29 cellular contexts compared by ENCODE assay signal in genomic region chr19:10135551-10136334, GRCh38. TPM values are rescaled to one million over a fixed set of nuclear protein-coding genes. Genes with fewer than 3 reads are reported as not detected.
DNase-seq lines count a peak whose midpoint lies in the region; ATAC-seq and TF ChIP-seq lines count a peak whose summit lies in the region.
"Had no signal": no experiment of that assay in that cellular context is flagged by ENCODE, and none has a peak within 500 bp of the region (broad histone marks: within the 10 kb centered on the region; RNA-seq: fewer than 3 reads in every experiment).

No MANE protein-coding gene starts in this region.

- H3K4me2 ChIP-seq in HCT116 (ENCODE audit: low read length) = no peak overlapping the region
- H3K4me2 ChIP-seq: SK-N-SH had no signal

- no peak for TF ChIP-seq POLR2A in HCT116 (IDR thresholded peaks at IDR 0.05; ENCODE audit: borderline replicate concordance, extremely low read depth, insufficient read depth, insufficient read length)

- H3K4me3 ChIP-seq in HCT116 (replicated peaks in 1 of 2; ENCODE audit: low read depth in 1 of 2, low read length in 2 of 2) = no peak overlapping the region
- H3K4me3 ChIP-seq in epithelial cell of esophagus (ENCODE audit: low read length) = no peak overlapping the region
- no peak overlapping the region for H3K4me3 ChIP-seq in naive thymus-derived CD4-positive, alpha-beta T cell (ENCODE audit: low read length)
- H3K4me3 ChIP-seq: dorsolateral prefrontal cortex, mucosa of descending colon, sigmoid colon had no signal

- RAD21 ChIA-PET in HCT116 (lab: Charles Lee; ENCODE audit: low non-redundant PET in 1 of 2, low total read pairs in 2 of 2, uncharacterized antibody in 2 of 2, unreplicated experiment in 2 of 2) = interaction anchor here in 1 of 2 experiments (0.6 kb wide), 1 partner anchor 114 kb away, joined by 5 read pairs; no protein-coding TSS in a partner anchor

- no peak overlapping the region for H2AFZ ChIP-seq in HCT116 (ENCODE audit: low read depth, low read length, poor library complexity, severe bottlenecking)

- TF ChIP-seq CTCF in activated CD8-positive, alpha-beta T cell treated with anti-CD3 and anti-CD28 coated beads for 36 hours (IDR thresholded peaks at IDR 0.05) = no peak
- no peak for TF ChIP-seq CTCF in HCT116 (IDR thresholded peaks at IDR 0.05 in 2 of 3, conservative IDR thresholded peaks at IDR 0.05 in 1 of 3; ENCODE audit: borderline replicate concordance in 1 of 3, insufficient read depth in 1 of 3, low read depth in 2 of 3, low read length in 2 of 3)
- TF ChIP-seq CTCF in epithelial cell of esophagus (IDR thresholded peaks at IDR 0.05; ENCODE audit: insufficient read depth, low read depth, low read length, missing control alignments) = no peak

- no peak overlapping the region for H3K9ac ChIP-seq in HCT116 (ENCODE audit: low read length)
- H3K9ac ChIP-seq: SK-N-SH had no signal

- no peaks in the 10 kb centered on the region for H4K20me1 ChIP-seq in HCT116 (ENCODE audit: insufficient read depth)

- H3K79me2 ChIP-seq in HCT116 (ENCODE audit: insufficient read depth, low read length) = no peaks in the 10 kb centered on the region

- peaks cover 33 to 69% of the 10 kb centered on the region in 2 experiments; a peak in 3 of 4 replicates for H3K36me3 ChIP-seq in HCT116 (ENCODE audit: control insufficient read depth in 1 of 2, insufficient read depth in 2 of 2, low read length in 2 of 2)
- H3K36me3 ChIP-seq in naive thymus-derived CD4-positive, alpha-beta T cell (ENCODE audit: control insufficient read depth in 2 of 3, insufficient read depth in 3 of 3, low read length in 3 of 3) = peaks cover 9 to 100% (median 49%) of the 10 kb centered on the region in 3 experiments

- no TSS peak for BruUV-seq in HCT116 (replicated peaks; lab: Mats Ljungman, UMichigan)

- no peaks in the 10 kb centered on the region for H3K4me1 Mint-ChIP-seq in activated CD8-positive, alpha-beta T cell treated with anti-CD3 and anti-CD28 coated beads, Interleukin-2, amount 10 ng/mL, durations not matched to agents 7 days and 5 days (ENCODE audit: low read depth)
- H3K4me1 Mint-ChIP-seq in activated CD8-positive, alpha-beta T cell treated with anti-CD3 and anti-CD28 coated beads for 36 hours (ENCODE audit: low read depth) = no peaks in the 10 kb centered on the region
- H3K4me1 Mint-ChIP-seq in naive thymus-derived CD4-positive, alpha-beta T cell = peaks cover 0 to 16% (median 5%) of the 10 kb centered on the region in 7 donors
- H3K4me1 Mint-ChIP-seq: neural crest cell had no signal

- H3K9me3 Mint-ChIP-seq in activated CD8-positive, alpha-beta T cell treated with anti-CD3 and anti-CD28 coated beads, Interleukin-2, amount 10 ng/mL, durations not matched to agents 7 days and 5 days (ENCODE audit: insufficient read depth) = no peaks in the 10 kb centered on the region
- no peaks in the 10 kb centered on the region for H3K9me3 Mint-ChIP-seq in activated CD8-positive, alpha-beta T cell treated with anti-CD3 and anti-CD28 coated beads for 36 hours
- no peaks in the 10 kb centered on the region for H3K9me3 Mint-ChIP-seq in naive thymus-derived CD4-positive, alpha-beta T cell
- H3K9me3 Mint-ChIP-seq: activated naive CD4-positive, alpha-beta T cell treated with anti-CD3 and anti-CD28 coated beads, Interleukin-2, amount 50 U/mL, for 24 hours; activated T-helper 1 cell treated with anti-CD3 and anti-CD28 coated beads, Interleukin-12 subunit alpha, Interleukin-12 subunit beta, Interleukin-2, Interleukin-4 antibody, amounts not matched to agents 30 ng/mL and 10 ng/mL and 1 ng/mL, durations not matched to agents 14 hours and 24 hours and 36 hours; central memory CD8-positive, alpha-beta T cell; neural crest cell had no signal

- H3K36me3 Mint-ChIP-seq in activated CD8-positive, alpha-beta T cell treated with anti-CD3 and anti-CD28 coated beads, Interleukin-2, amount 10 ng/mL, durations not matched to agents 7 days and 5 days (ENCODE audit: low read depth) = peaks cover 66% of the 10 kb centered on the region
- H3K36me3 Mint-ChIP-seq in activated CD8-positive, alpha-beta T cell treated with anti-CD3 and anti-CD28 coated beads for 36 hours (ENCODE audit: low read depth) = peaks cover 42% of the 10 kb centered on the region
- H3K36me3 Mint-ChIP-seq in naive thymus-derived CD4-positive, alpha-beta T cell = peaks cover 8 to 41% (median 9%) of the 10 kb centered on the region in 5 donors

- H3K4me3 Mint-ChIP-seq in activated CD8-positive, alpha-beta T cell treated with anti-CD3 and anti-CD28 coated beads, Interleukin-2, amount 10 ng/mL, durations not matched to agents 7 days and 5 days = no peak overlapping the region
- H3K4me3 Mint-ChIP-seq in activated CD8-positive, alpha-beta T cell treated with anti-CD3 and anti-CD28 coated beads for 36 hours = no peak overlapping the region
- H3K4me3 Mint-ChIP-seq in naive thymus-derived CD4-positive, alpha-beta T cell = no peak overlapping the region
- H3K4me3 Mint-ChIP-seq: activated naive CD4-positive, alpha-beta T cell treated with anti-CD3 and anti-CD28 coated beads, Interleukin-2, amount 50 U/mL, for 24 hours; activated T-helper 1 cell treated with anti-CD3 and anti-CD28 coated beads, Interleukin-12 subunit alpha, Interleukin-12 subunit beta, Interleukin-2, Interleukin-4 antibody, amounts not matched to agents 30 ng/mL and 10 ng/mL and 1 ng/mL, durations not matched to agents 14 hours and 24 hours and 36 hours; central memory CD8-positive, alpha-beta T cell; neural crest cell had no signal

- peaks cover 0 to 6% of the 10 kb centered on the region in 2 experiments; a peak in 2 of 4 replicates for H3K4me1 ChIP-seq in HCT116 (ENCODE audit: control insufficient read depth in 1 of 2, insufficient read depth in 2 of 2, low read length in 2 of 2)
- H3K4me1 ChIP-seq in naive thymus-derived CD4-positive, alpha-beta T cell (ENCODE audit: control insufficient read depth in 2 of 2, insufficient read depth in 2 of 2, low read length in 2 of 2) = peaks cover 0 to 1% of the 10 kb centered on the region in 2 donors
- H3K4me1 ChIP-seq: sigmoid colon had no signal

- intact Hi-C loops in activated CD8-positive, alpha-beta T cell treated with anti-CD3 and anti-CD28 coated beads for 36 hours (cut with micrococcal nuclease) = no loop called here
- intact Hi-C loops in HCT116 (cut with micrococcal nuclease) = no loop called here
- intact Hi-C loops in naive thymus-derived CD4-positive, alpha-beta T cell (cut with micrococcal nuclease) = no loop called here

- no peaks in the 10 kb centered on the region for H3K27me3 ChIP-seq in HCT116 (ENCODE audit: insufficient read depth, low read length)
- H3K27me3 ChIP-seq in naive thymus-derived CD4-positive, alpha-beta T cell (ENCODE audit: control insufficient read depth in 2 of 2, insufficient read depth in 2 of 2, low read length in 2 of 2) = no peaks in the 10 kb centered on the region
- H3K27me3 ChIP-seq: dorsolateral prefrontal cortex, sigmoid colon had no signal

- no peaks in the 10 kb centered on the region for H3K9me2 ChIP-seq in HCT116 (ENCODE audit: insufficient read depth)
- H3K9me2 ChIP-seq: SK-N-SH had no signal

- peak overlapping the region; percentile 34 for H3K27ac Mint-ChIP-seq in activated CD8-positive, alpha-beta T cell treated with anti-CD3 and anti-CD28 coated beads, Interleukin-2, amount 10 ng/mL, durations not matched to agents 7 days and 5 days
- no peak overlapping the region for H3K27ac Mint-ChIP-seq in activated CD8-positive, alpha-beta T cell treated with anti-CD3 and anti-CD28 coated beads for 36 hours
- H3K27ac Mint-ChIP-seq in naive thymus-derived CD4-positive, alpha-beta T cell = peak overlapping the region in 5 of 9 donors; percentile 21 to 86 (median 48)
- H3K27ac Mint-ChIP-seq: activated naive CD4-positive, alpha-beta T cell treated with anti-CD3 and anti-CD28 coated beads, Interleukin-2, amount 50 U/mL, for 24 hours; activated T-helper 1 cell treated with anti-CD3 and anti-CD28 coated beads, Interleukin-12 subunit alpha, Interleukin-12 subunit beta, Interleukin-2, Interleukin-4 antibody, amounts not matched to agents 30 ng/mL and 10 ng/mL and 1 ng/mL, durations not matched to agents 14 hours and 24 hours and 36 hours had no signal

- H3K27ac ChIP-seq in HCT116 (ENCODE audit: low read depth, low read length) = no peak overlapping the region
- H3K27ac ChIP-seq in naive thymus-derived CD4-positive, alpha-beta T cell (ENCODE audit: low read depth, low read length) = no peak overlapping the region
- H3K27ac ChIP-seq: 22Rv1, sigmoid colon had no signal

- no peak for DNase-seq in activated CD8-positive, alpha-beta T cell treated with anti-CD3 and anti-CD28 coated beads, Interleukin-2, amount 10 ng/mL, durations not matched to agents 7 days and 5 days
- no peak for DNase-seq in activated CD8-positive, alpha-beta T cell treated with anti-CD3 and anti-CD28 coated beads for 36 hours
- DNase-seq in HCT116 (ENCODE audit: low read depth, low spot score) (no peak), epithelial cell of esophagus (ENCODE audit: low read depth) (peak; percentile 58), DMS53 treated with DMSO at 0.1 percent for 48 hours (lab: John Stamatoyannopoulos, UW; ENCODE audit: unreplicated experiment) (no peak), NCI-H1694 treated with DMSO at 0.1 percent for 48 hours (lab: John Stamatoyannopoulos, UW) (no peak)
- no peak for DNase-seq in naive thymus-derived CD4-positive, alpha-beta T cell
- DNase-seq: activated CD4-positive, alpha-beta T cell treated with anti-CD3 and anti-CD28 coated beads for 48 hours; DMS53; GOT3; mucosa of descending colon; NCI-H1092; NCI-H1930; NCI-H226; NCI-H748 treated with DMSO at 0.1 percent for 48 hours; sigmoid colon; SK-N-SH; trophoblast cell had no signal

- CTCF ChIA-PET in activated CD8-positive, alpha-beta T cell treated with anti-CD3 and anti-CD28 coated beads, Interleukin-2, amount 10 ng/mL, durations not matched to agents 7 days and 5 days (lab: Charles Lee) = no interaction called here
- CTCF ChIA-PET in activated CD8-positive, alpha-beta T cell treated with anti-CD3 and anti-CD28 coated beads for 36 hours (lab: Charles Lee) = no interaction called here
- CTCF ChIA-PET in HCT116 (lab: Charles Lee) = no interaction called here
- CTCF ChIA-PET in naive thymus-derived CD4-positive, alpha-beta T cell (lab: Charles Lee) = no interaction called here

- no peak for TF ChIP-seq RAD21 in HCT116 (IDR thresholded peaks at IDR 0.05; ENCODE audit: low read depth)

- POLR2A ChIA-PET in activated CD8-positive, alpha-beta T cell treated with anti-CD3 and anti-CD28 coated beads, Interleukin-2, amount 10 ng/mL, durations not matched to agents 7 days and 5 days (lab: Charles Lee) = no interaction called here
- POLR2A ChIA-PET in activated CD8-positive, alpha-beta T cell treated with anti-CD3 and anti-CD28 coated beads for 36 hours (lab: Charles Lee) = interaction anchor here (0.6 to 1.1 kb wide), 2 partner anchors 31 to 201 kb away, joined by 3 read pairs; no protein-coding TSS in a partner anchor
- POLR2A ChIA-PET in HCT116 (lab: Charles Lee) = no interaction called here
- POLR2A ChIA-PET in naive thymus-derived CD4-positive, alpha-beta T cell (lab: Charles Lee) = no interaction called here

- no peaks in the 10 kb centered on the region for H3K9me3 ChIP-seq in HCT116 (ENCODE audit: control insufficient read depth in 1 of 2, insufficient read depth in 1 of 2, low read depth in 1 of 2, low read length in 2 of 2)
- H3K9me3 ChIP-seq in naive thymus-derived CD4-positive, alpha-beta T cell (ENCODE audit: control insufficient read depth in 2 of 3, low read length in 3 of 3) = no peaks in the 10 kb centered on the region
- H3K9me3 ChIP-seq: mucosa of descending colon, sigmoid colon, SK-N-SH had no signal

- ATAC-seq in activated CD8-positive, alpha-beta T cell treated with anti-CD3 and anti-CD28 coated beads, Interleukin-2, amount 10 ng/mL, durations not matched to agents 7 days and 5 days = no peak
- ATAC-seq in activated CD8-positive, alpha-beta T cell treated with anti-CD3 and anti-CD28 coated beads for 36 hours = no peak
- ATAC-seq in HCT116 (0 out of 2 replicates have a peak, but pooled peaks have one; percentile 6), HG03571 (IDR thresholded peaks at IDR 0.05; ENCODE audit: unreplicated experiment) (no peak)
- ATAC-seq in naive thymus-derived CD4-positive, alpha-beta T cell = peak; percentile 16
- ATAC-seq: mucosa of descending colon had no signal

- no peaks in the 10 kb centered on the region for H3K27me3 Mint-ChIP-seq in activated CD8-positive, alpha-beta T cell treated with anti-CD3 and anti-CD28 coated beads, Interleukin-2, amount 10 ng/mL, durations not matched to agents 7 days and 5 days (ENCODE audit: low read depth)
- no peaks in the 10 kb centered on the region for H3K27me3 Mint-ChIP-seq in activated CD8-positive, alpha-beta T cell treated with anti-CD3 and anti-CD28 coated beads for 36 hours
- no peaks in the 10 kb centered on the region for H3K27me3 Mint-ChIP-seq in naive thymus-derived CD4-positive, alpha-beta T cell
- H3K27me3 Mint-ChIP-seq: activated naive CD4-positive, alpha-beta T cell treated with anti-CD3 and anti-CD28 coated beads, Interleukin-2, amount 50 U/mL, for 24 hours; central memory CD8-positive, alpha-beta T cell had no signal

RNA-seq across cellular contexts. Expression of gene EIF3G, which starts 16.0 kb away (rescaled TPM):
- total RNA-seq in activated CD8-positive, alpha-beta T cell treated with anti-CD3 and anti-CD28 coated beads, Interleukin-2, amount 10 ng/mL, durations not matched to agents 7 days and 5 days = 100 to 1,000 TPM; 229 to 241 TPM
- 100 to 1,000 TPM; 275 to 286 TPM for total RNA-seq in activated CD8-positive, alpha-beta T cell treated with anti-CD3 and anti-CD28 coated beads for 36 hours
- 254 TPM for total RNA-seq in HCT116 (2021; ENCODE audit: unreplicated experiment)
- polyA plus RNA-seq in HCT116 (2012) = 241 and 250 TPM in 2 replicates
- total RNA-seq in naive thymus-derived CD4-positive, alpha-beta T cell = 100 to 1,000 TPM; 242 to 356 (median 328) TPM
- polyA plus RNA-seq in naive thymus-derived CD4-positive, alpha-beta T cell = 100 to 1,000 TPM; 240 to 294 TPM

RNA-seq across cellular contexts. Expression of gene P2RY11, which starts 24.2 kb away (rescaled TPM):
- 10 to 100 TPM; 50.4 to 53.6 TPM for total RNA-seq in activated CD8-positive, alpha-beta T cell treated with anti-CD3 and anti-CD28 coated beads, Interleukin-2, amount 10 ng/mL, durations not matched to agents 7 days and 5 days
- total RNA-seq in activated CD8-positive, alpha-beta T cell treated with anti-CD3 and anti-CD28 coated beads for 36 hours = 10 to 100 TPM; 59.0 to 62.1 TPM
- total RNA-seq in HCT116 (2021; ENCODE audit: unreplicated experiment) = 43.8 TPM
- 24.1 and 29.2 TPM in 2 replicates for polyA plus RNA-seq in HCT116 (2012)
- 10 to 100 TPM; 41.0 to 89.3 (median 58.9) TPM for total RNA-seq in naive thymus-derived CD4-positive, alpha-beta T cell
- polyA plus RNA-seq in naive thymus-derived CD4-positive, alpha-beta T cell = 1 to 10 TPM; 2.7 to 3.1 TPM

RNA-seq across cellular contexts. Expression of gene PPAN, which starts 29.6 kb away (rescaled TPM):
- 100 to 1,000 TPM; 107 to 121 TPM for total RNA-seq in activated CD8-positive, alpha-beta T cell treated with anti-CD3 and anti-CD28 coated beads, Interleukin-2, amount 10 ng/mL, durations not matched to agents 7 days and 5 days
- 100 to 1,000 TPM; 165 to 171 TPM for total RNA-seq in activated CD8-positive, alpha-beta T cell treated with anti-CD3 and anti-CD28 coated beads for 36 hours
- total RNA-seq in HCT116 (2021; ENCODE audit: unreplicated experiment) = 101 TPM
- 49.1 and 49.4 TPM in 2 replicates for polyA plus RNA-seq in HCT116 (2012)
- 100 to 1,000 TPM in 4 of 5 experiments, 10 to 100 TPM in 1; 87.6 to 122 (median 109) TPM for total RNA-seq in naive thymus-derived CD4-positive, alpha-beta T cell
- polyA plus RNA-seq in naive thymus-derived CD4-positive, alpha-beta T cell = 10 to 100 TPM; 24.9 to 46.6 TPM

RNA-seq across cellular contexts. Expression of gene ANGPTL6, which starts 33.3 kb away (rescaled TPM):
- 1 to 10 TPM; 3.7 to 3.9 TPM for total RNA-seq in activated CD8-positive, alpha-beta T cell treated with anti-CD3 and anti-CD28 coated beads, Interleukin-2, amount 10 ng/mL, durations not matched to agents 7 days and 5 days
- total RNA-seq in activated CD8-positive, alpha-beta T cell treated with anti-CD3 and anti-CD28 coated beads for 36 hours = 10 to 100 TPM; 11.8 to 12.0 TPM
- not detected for total RNA-seq in HCT116 (2021; ENCODE audit: unreplicated experiment)
- polyA plus RNA-seq in HCT116 (2012) = 0.12 and 0.14 TPM in 2 replicates
- 1 to 10 TPM in 3 of 5 experiments, under 1 TPM in 2; 0.68 to 1.7 (median 1.0) TPM for total RNA-seq in naive thymus-derived CD4-positive, alpha-beta T cell
- polyA plus RNA-seq in naive thymus-derived CD4-positive, alpha-beta T cell = under 1 TPM; 0.23 to 0.48 TPM
- total RNA-seq: astrocyte, endothelial cell of umbilical vein, neural crest cell, posterior vena cava, RPMI7951, sigmoid colon had no signal

RNA-seq across cellular contexts. Expression of gene SHFL, which starts 49.6 kb away (rescaled TPM):
- total RNA-seq in activated CD8-positive, alpha-beta T cell treated with anti-CD3 and anti-CD28 coated beads, Interleukin-2, amount 10 ng/mL, durations not matched to agents 7 days and 5 days = 10 to 100 TPM; 81.2 to 89.5 TPM
- 10 to 100 TPM; 45.6 to 49.5 TPM for total RNA-seq in activated CD8-positive, alpha-beta T cell treated with anti-CD3 and anti-CD28 coated beads for 36 hours
- total RNA-seq in HCT116 (2021; ENCODE audit: unreplicated experiment) = 18.5 TPM
- 13.9 and 14.8 TPM in 2 replicates for polyA plus RNA-seq in HCT116 (2012)
- 100 to 1,000 TPM in 3 of 5 experiments, 10 to 100 TPM in 2; 67.8 to 112 (median 102) TPM for total RNA-seq in naive thymus-derived CD4-positive, alpha-beta T cell
- polyA plus RNA-seq in naive thymus-derived CD4-positive, alpha-beta T cell = 10 to 100 TPM; 37.0 to 52.0 TPM

Comparison
In these comparisons a context has a peak if more than half of its experiments do, and no peak if none do; other contexts are left out.
1. ATAC-seq: peak in HCT116 (single experiment) and naive thymus-derived CD4-positive, alpha-beta T cell (single experiment); none in activated CD8-positive, alpha-beta T cell treated with anti-CD3 and anti-CD28 coated beads, Interleukin-2, amount 10 ng/mL, durations not matched to agents 7 days and 5 days (single experiment), activated CD8-positive, alpha-beta T cell treated with anti-CD3 and anti-CD28 coated beads for 36 hours (single experiment) and HG03571 (single experiment).